In the genomic region with DNA sequence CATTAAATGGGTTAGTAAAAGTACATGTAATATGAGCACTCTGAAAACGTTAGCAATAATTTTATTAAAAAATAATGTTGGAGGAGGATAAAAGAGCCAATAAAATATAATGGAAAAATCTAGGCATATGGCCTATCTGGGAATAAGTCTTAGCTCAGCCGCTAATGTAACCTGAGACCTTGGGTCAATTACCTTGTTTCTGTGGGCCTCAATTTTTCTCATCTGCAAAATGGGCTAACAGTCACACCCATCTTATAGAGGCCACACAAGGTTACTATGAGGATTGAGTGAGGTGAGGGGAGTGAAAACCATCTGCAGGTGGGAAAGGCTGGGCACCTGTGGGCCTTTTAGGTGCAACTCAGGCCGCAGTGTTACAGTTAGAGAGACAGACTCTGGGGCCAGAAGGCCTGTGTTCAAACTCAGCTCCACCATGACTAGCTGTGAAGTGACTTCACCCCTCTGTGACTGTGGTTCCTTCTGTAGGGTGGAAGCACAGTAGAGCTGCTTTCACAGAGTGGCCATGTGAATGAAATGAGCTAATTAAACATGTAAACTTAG, we compare ENCODE assay signal across 23 cellular contexts.
"Had no signal": no experiment of that assay in that cellular context is flagged by ENCODE, and none has a peak within 500 bp of the region (broad histone marks: within the 10 kb centered on the region; RNA-seq: fewer than 3 reads in every experiment).

No MANE protein-coding gene starts in this region.

- FAIRE-seq: islet of Langerhans, kidney had no signal

- DNase-seq: hypothalamus; immature natural killer cell; kidney; left colon; left lung; lower lobe of right lung; mammary epithelial cell; mesenchymal stem cell; ovary; spleen; stimulated activated CD4-positive, alpha-beta T cell treated with anti-CD3 and anti-CD28 coated beads, Interleukin-4, amount 100 ng/mL, for 24 hours; stimulated activated naive CD4-positive, alpha-beta T cell; uterus had no signal

- H3K27me3 Mint-ChIP-seq: naive thymus-derived CD8-positive, alpha-beta T cell; progenitor cell of endocrine pancreas; stimulated activated naive CD8-positive, alpha-beta T cell treated with anti-CD3 and anti-CD28 coated beads, Interleukin-15, Interleukin-2, amounts not matched to agents 100 ng/mL and 50 ng/mL, for 24 hours; type B pancreatic cell had no signal

- H3K27ac ChIP-seq: left lung, lower lobe of right lung, ovary, right atrium auricular region, skin epidermis, spleen, tibial nerve, uterus had no signal

- H3K27ac Mint-ChIP-seq: immature natural killer cell; progenitor cell of endocrine pancreas; stimulated activated effector memory CD8-positive, alpha-beta T cell treated with anti-CD3 and anti-CD28 coated beads, Interleukin-12 subunit alpha, Interleukin-12 subunit beta, amount 100 ng/mL, for 72 hours; stimulated activated naive CD8-positive, alpha-beta T cell treated with anti-CD3 and anti-CD28 coated beads, Interleukin-15, Interleukin-2, amounts not matched to agents 100 ng/mL and 50 ng/mL, for 24 hours; type B pancreatic cell had no signal

- H3K36me3 ChIP-seq: ovary, uterus had no signal

- H3K4me1 Mint-ChIP-seq: immature natural killer cell had no signal

- H3K4me3 Mint-ChIP-seq: immature natural killer cell; naive thymus-derived CD8-positive, alpha-beta T cell; stimulated activated effector memory CD8-positive, alpha-beta T cell treated with anti-CD3 and anti-CD28 coated beads, Interleukin-12 subunit alpha, Interleukin-12 subunit beta, amount 100 ng/mL, for 72 hours; stimulated activated naive CD8-positive, alpha-beta T cell treated with anti-CD3 and anti-CD28 coated beads, Interleukin-15, Interleukin-2, amounts not matched to agents 100 ng/mL and 50 ng/mL, for 24 hours; type B pancreatic cell had no signal

- H3K4me3 ChIP-seq: left lung, lower lobe of right lung, ovary, right atrium auricular region, skin epidermis, spleen, tibial nerve, uterus had no signal

- H3K27me3 ChIP-seq: left lung, ovary, right atrium auricular region, spleen, tibial nerve, uterus had no signal

- H3K4me1 ChIP-seq: left lung, lower lobe of right lung, right atrium auricular region, spleen, tibial nerve, uterus had no signal

- H3K9me3 Mint-ChIP-seq: immature natural killer cell; naive thymus-derived CD8-positive, alpha-beta T cell; stimulated activated effector memory CD8-positive, alpha-beta T cell treated with anti-CD3 and anti-CD28 coated beads, Interleukin-12 subunit alpha, Interleukin-12 subunit beta, amount 100 ng/mL, for 72 hours; stimulated activated naive CD8-positive, alpha-beta T cell treated with anti-CD3 and anti-CD28 coated beads, Interleukin-15, Interleukin-2, amounts not matched to agents 100 ng/mL and 50 ng/mL, for 24 hours; type B pancreatic cell had no signal

- H3K9me3 ChIP-seq: left lung, lower lobe of right lung, ovary, right atrium auricular region, spleen, tibial nerve, uterus had no signal

- ATAC-seq: left colon; left lung; lower lobe of right lung; naive thymus-derived CD8-positive, alpha-beta T cell; sciatic nerve; stimulated activated effector memory CD8-positive, alpha-beta T cell treated with anti-CD3 and anti-CD28 coated beads, Interleukin-12 subunit alpha, Interleukin-12 subunit beta, amount 100 ng/mL, for 72 hours had no signal
